In genomic region chr1:17207540-17207939, GRCh38 we compare ENCODE assay signal across 12 cellular contexts. TPM values are rescaled to one million over a fixed set of nuclear protein-coding genes. Genes with fewer than 3 reads are reported as not detected.
A peak's percentile ranks its signal among the peaks of the same experiment; 100 is the strongest.
DNase-seq lines count a peak whose midpoint lies in the region; ATAC-seq lines count a peak whose summit lies in the region.
"Had no signal": no experiment of that assay in that cellular context is flagged by ENCODE, and none has a peak within 500 bp of the region (broad histone marks: within the 10 kb centered on the region; RNA-seq: fewer than 3 reads in every experiment).

No MANE protein-coding gene starts in this region.

- H3K9me3 ChIP-seq in SJCRH30 (replicated peaks): no peaks in the 10 kb centered on the region

- H3K9me3 Mint-ChIP-seq in activated naive CD4-positive, alpha-beta T cell treated with anti-CD3 and anti-CD28 coated beads, Interleukin-2, amount 50 U/mL, for 72 hours: peaks cover 0 to 5% of the 10 kb centered on the region in 2 donors
- no peaks in the 10 kb centered on the region for H3K9me3 Mint-ChIP-seq in activated naive CD4-positive, alpha-beta T cell treated with anti-CD3 and anti-CD28 coated beads, Interleukin-2, amount 10 ng/mL, durations not matched to agents 7 days and 5 days
- H3K9me3 Mint-ChIP-seq in stimulated activated naive CD8-positive, alpha-beta T cell treated with anti-CD3 and anti-CD28 coated beads, Interleukin-15, amount 100 ng/mL, for 72 hours: no peaks in the 10 kb centered on the region
- H3K9me3 Mint-ChIP-seq in effector memory CD8-positive, alpha-beta T cell: no peaks in the 10 kb centered on the region
- H3K9me3 Mint-ChIP-seq: T-cell had no signal

- no peak overlapping the region for H3K4me3 ChIP-seq in SJCRH30
- H3K4me3 ChIP-seq: skin epidermis had no signal

- peaks cover 90% of the 10 kb centered on the region for H3K27me3 Mint-ChIP-seq in activated naive CD4-positive, alpha-beta T cell treated with anti-CD3 and anti-CD28 coated beads, Interleukin-2, amount 10 ng/mL, durations not matched to agents 7 days and 5 days
- H3K27me3 Mint-ChIP-seq in stimulated activated naive CD8-positive, alpha-beta T cell treated with anti-CD3 and anti-CD28 coated beads, Interleukin-15, amount 100 ng/mL, for 72 hours: peaks cover 80% of the 10 kb centered on the region
- peaks cover 29 to 65% of the 10 kb centered on the region in 2 donors for H3K27me3 Mint-ChIP-seq in effector memory CD8-positive, alpha-beta T cell

- no peak overlapping the region for H3K4me3 Mint-ChIP-seq in activated naive CD4-positive, alpha-beta T cell treated with anti-CD3 and anti-CD28 coated beads, Interleukin-2, amount 10 ng/mL, durations not matched to agents 7 days and 5 days
- peak overlapping the region in 1 of 2 donors; percentile 45 for H3K4me3 Mint-ChIP-seq in stimulated activated naive CD8-positive, alpha-beta T cell treated with anti-CD3 and anti-CD28 coated beads, Interleukin-15, amount 100 ng/mL, for 72 hours
- peak overlapping the region in 1 of 2 donors; percentile 26 for H3K4me3 Mint-ChIP-seq in effector memory CD8-positive, alpha-beta T cell
- H3K4me3 Mint-ChIP-seq: T-cell had no signal

- peak overlapping the region in 1 of 2 donors; percentile 23 for H3K27ac Mint-ChIP-seq in activated naive CD4-positive, alpha-beta T cell treated with anti-CD3 and anti-CD28 coated beads, Interleukin-2, amount 50 U/mL, for 72 hours
- no peak overlapping the region for H3K27ac Mint-ChIP-seq in activated naive CD4-positive, alpha-beta T cell treated with anti-CD3 and anti-CD28 coated beads, Interleukin-2, amount 10 ng/mL, durations not matched to agents 7 days and 5 days
- H3K27ac Mint-ChIP-seq in stimulated activated naive CD8-positive, alpha-beta T cell treated with anti-CD3 and anti-CD28 coated beads, Interleukin-15, amount 100 ng/mL, for 72 hours: peak overlapping the region in 1 of 2 donors; percentile 35
- H3K27ac Mint-ChIP-seq in effector memory CD8-positive, alpha-beta T cell: no peak overlapping the region
- H3K27ac Mint-ChIP-seq: T-cell had no signal

- no peaks in the 10 kb centered on the region for H3K27me3 ChIP-seq in SJCRH30

- CTCF ChIA-PET in activated naive CD4-positive, alpha-beta T cell treated with anti-CD3 and anti-CD28 coated beads, Interleukin-2, amount 10 ng/mL, durations not matched to agents 7 days and 5 days (lab: Charles Lee): interaction anchor here (0.8 to 2.0 kb wide), 3 partner anchors 27 to 31 kb away, joined by 3 to 5 read pairs (median 4); no protein-coding TSS in a partner anchor

- peak; percentile 13 to 21 for ATAC-seq in activated naive CD4-positive, alpha-beta T cell treated with anti-CD3 and anti-CD28 coated beads, Interleukin-2, amount 50 U/mL, for 72 hours
- ATAC-seq in stimulated activated naive CD8-positive, alpha-beta T cell treated with anti-CD3 and anti-CD28 coated beads, Interleukin-15, amount 100 ng/mL, for 72 hours: peak; percentile 31
- ATAC-seq in effector memory CD8-positive, alpha-beta T cell (replicated peaks): no peak

- H3K36me3 ChIP-seq in SJCRH30: no peaks in the 10 kb centered on the region

- peak overlapping the region; percentile 31 for H3K27ac ChIP-seq in caudate nucleus (ENCODE audit: low read depth, low read length)
- H3K27ac ChIP-seq in SJCRH30: no peak overlapping the region

- H3K4me1 Mint-ChIP-seq in activated naive CD4-positive, alpha-beta T cell treated with anti-CD3 and anti-CD28 coated beads, Interleukin-2, amount 10 ng/mL, durations not matched to agents 7 days and 5 days: peaks cover 60% of the 10 kb centered on the region
- H3K4me1 Mint-ChIP-seq in stimulated activated naive CD8-positive, alpha-beta T cell treated with anti-CD3 and anti-CD28 coated beads, Interleukin-15, amount 100 ng/mL, for 72 hours: peaks cover 78% of the 10 kb centered on the region
- H3K4me1 Mint-ChIP-seq in effector memory CD8-positive, alpha-beta T cell (ENCODE audit: low read depth in 2 of 2): peaks cover 3 to 31% of the 10 kb centered on the region in 2 donors

- H3K36me3 Mint-ChIP-seq in activated naive CD4-positive, alpha-beta T cell treated with anti-CD3 and anti-CD28 coated beads, Interleukin-2, amount 50 U/mL, for 72 hours: no peaks in the 10 kb centered on the region
- H3K36me3 Mint-ChIP-seq in activated naive CD4-positive, alpha-beta T cell treated with anti-CD3 and anti-CD28 coated beads, Interleukin-2, amount 10 ng/mL, durations not matched to agents 7 days and 5 days: no peaks in the 10 kb centered on the region
- peaks cover under 1% of the 10 kb centered on the region for H3K36me3 Mint-ChIP-seq in effector memory CD8-positive, alpha-beta T cell (ENCODE audit: insufficient read depth)
- H3K36me3 Mint-ChIP-seq: T-cell had no signal

- peaks cover 40% of the 10 kb centered on the region for H3K4me1 ChIP-seq in SJCRH30

- DNase-seq in activated naive CD4-positive, alpha-beta T cell treated with anti-CD3 and anti-CD28 coated beads, Interleukin-2, amount 50 U/mL, for 72 hours (ENCODE audit: low spot score in 2 of 2): no peak
- DNase-seq in activated naive CD4-positive, alpha-beta T cell treated with anti-CD3 and anti-CD28 coated beads, Interleukin-2, amount 10 ng/mL, durations not matched to agents 7 days and 5 days: no peak
- peak; percentile 36 for DNase-seq in MV-4-11 (lab: John Stamatoyannopoulos, UW)
- peak in 1 of 61 donors; percentile 3 for DNase-seq in caudate nucleus (lab: John Stamatoyannopoulos, UW)
- no peak for DNase-seq in stimulated activated naive CD8-positive, alpha-beta T cell treated with anti-CD3 and anti-CD28 coated beads, Interleukin-15, amount 100 ng/mL, for 72 hours
- no peak for DNase-seq in effector memory CD8-positive, alpha-beta T cell
- no peak for DNase-seq in AML-193 (lab: John Stamatoyannopoulos, UW)
- DNase-seq in SJCRH30: no peak
- DNase-seq: NCI-H1105, NCI-H524 had no signal

RNA-seq across cellular contexts. Expression of gene PADI1, which starts 2.6 kb away (rescaled TPM):
- total RNA-seq in activated naive CD4-positive, alpha-beta T cell treated with anti-CD3 and anti-CD28 coated beads, Interleukin-2, amount 50 U/mL, for 72 hours: not detected
- 0.06 and 0.20 TPM in 2 replicates for total RNA-seq in SJCRH30 (2014; rRNA removed; shearing (Covaris generic))
- total RNA-seq: T-cell had no signal

RNA-seq across cellular contexts. Expression of gene PADI3, which starts 41.4 kb away (rescaled TPM):
- total RNA-seq in activated naive CD4-positive, alpha-beta T cell treated with anti-CD3 and anti-CD28 coated beads, Interleukin-2, amount 50 U/mL, for 72 hours: not detected
- total RNA-seq in SJCRH30 (2014; rRNA removed; shearing (Covaris generic)): 6.1 and 6.8 TPM in 2 replicates
- total RNA-seq: T-cell had no signal
